Comparison of ENCODE assay signal across 20 cellular contexts in genomic region chr9:131494296-131494870, GRCh38. TPM values are rescaled to one million over a fixed set of nuclear protein-coding genes. Genes with fewer than 3 reads are reported as not detected.
A peak's percentile ranks its signal among the peaks of the same experiment; 100 is the strongest.
DNase-seq lines count a peak whose midpoint lies in the region; ATAC-seq, FAIRE-seq and TF ChIP-seq lines count a peak whose summit lies in the region.
"Had no signal": no experiment of that assay in that cellular context is flagged by ENCODE, and none has a peak within 500 bp of the region (broad histone marks: within the 10 kb centered on the region; RNA-seq: fewer than 3 reads in every experiment).

No MANE protein-coding gene starts in this region.

- no peak overlapping the region for H2AFZ ChIP-seq in GM12878 (ENCODE audit: control insufficient read depth, low read depth, low read length)

- H3K27ac ChIP-seq in HEK293 (ENCODE audit: extremely low read depth, low read depth, low read length) (no peak overlapping the region), GM12878 (ENCODE audit: control insufficient read depth, insufficient read depth) (no peak overlapping the region), suprapubic skin (no peak overlapping the region), thyroid gland (no peak overlapping the region)
- H3K27ac ChIP-seq: A549, C4-2B, HL-60 had no signal

- no peaks in the 10 kb centered on the region for H3K9me3 Mint-ChIP-seq in nephron progenitor cell
- H3K9me3 Mint-ChIP-seq: CD4-positive, alpha-beta memory T cell had no signal

- SMC1A ChIA-PET in GM12878 (lab: Charles Lee; ENCODE audit: uncharacterized antibody, unreplicated experiment), result no interaction called here

- no peaks in the 10 kb centered on the region for H3K27me3 ChIP-seq in GM12878 (replicated peaks in 1 of 2; ENCODE audit: control insufficient read depth in 2 of 2, insufficient read depth in 2 of 2, low read length in 1 of 2)
- no peaks in the 10 kb centered on the region for H3K27me3 ChIP-seq in suprapubic skin
- H3K27me3 ChIP-seq in thyroid gland, result no peaks in the 10 kb centered on the region
- H3K27me3 ChIP-seq: BE2C had no signal

- H3K27me3 Mint-ChIP-seq in nephron progenitor cell (ENCODE audit: low read depth, poor library complexity), result peaks cover 3% of the 10 kb centered on the region
- H3K27me3 Mint-ChIP-seq: CD4-positive, alpha-beta memory T cell had no signal

- TF ChIP-seq POLR2A in GM12878 (IDR thresholded peaks at IDR 0.05; ENCODE audit: low read depth, low read length), result 0 out of 2 replicates have a peak, but pooled peaks have one; percentile 9
- no peak for TF ChIP-seq POLR2A in erythroblast (IDR thresholded peaks at IDR 0.05; ENCODE audit: low read length)
- TF ChIP-seq POLR2A in suprapubic skin (IDR thresholded peaks at IDR 0.05), result no peak
- no peak for TF ChIP-seq POLR2A in thyroid gland (IDR thresholded peaks at IDR 0.05)

- H3K36me3 ChIP-seq in HEK293 (ENCODE audit: control insufficient read depth in 2 of 2, insufficient read depth in 1 of 2, low read length in 2 of 2) (peaks cover 30 to 100% of the 10 kb centered on the region in 2 experiments), GM12878 (ENCODE audit: control insufficient read depth in 2 of 2, insufficient read depth in 2 of 2, low read length in 1 of 2) (peaks cover 43 to 66% of the 10 kb centered on the region in 2 experiments), suprapubic skin (peaks cover 99% of the 10 kb centered on the region), thyroid gland (peaks cover 85 to 92% of the 10 kb centered on the region in 2 donors)

- 96% methylated on average over 22 of the region's 22 CpGs for WGBS in GM12878 (ENCODE audit: insufficient coverage, insufficient replicate concordance, low lambda C conversion rate, missing lambda C conversion rate)
- 93% methylated on average over 12 of the region's 22 CpGs for WGBS in suprapubic skin
- WGBS in thyroid gland, 2 donors, result 94 to 99% methylated on average over 20 to 21 of the region's 22 CpGs

- no peaks in the 10 kb centered on the region for H3K79me2 ChIP-seq in GM12878 (ENCODE audit: control insufficient read depth, insufficient read depth, low read length)

- peaks cover 82% of the 10 kb centered on the region for H3K36me3 Mint-ChIP-seq in nephron progenitor cell (ENCODE audit: low read depth)

- CTCF ChIA-PET in HEK293 (lab: Yijun Ruan, JAX), result no interaction called here
- CTCF ChIA-PET in GM12878 (lab: Yijun Ruan, JAX), result no interaction called here

- DNase-seq in GM12878 (ENCODE audit: low read depth, low spot score), result no peak
- no peak for DNase-seq in nephron progenitor cell
- no peak for DNase-seq in erythroblast (lab: John Stamatoyannopoulos, UW)
- DNase-seq in DMS53 (lab: John Stamatoyannopoulos, UW), result no peak
- no peak for DNase-seq in suprapubic skin (ENCODE audit: low spot score in 2 of 2)
- DNase-seq in thyroid gland, result no peak
- DNase-seq: BE2C, DMS153, DND-41, GDM1, HCEC 1CT had no signal

- RAD21 ChIA-PET in GM12878 (lab: Charles Lee; ENCODE audit: unreplicated experiment), result no interaction called here

- in situ Hi-C loops in GM12878 (cut with MboI), result no loop called here

- H4K20me1 ChIP-seq in GM12878 (ENCODE audit: control insufficient read depth, insufficient read depth), result no peaks in the 10 kb centered on the region

- no peak overlapping the region for H3K4me3 Mint-ChIP-seq in nephron progenitor cell
- H3K4me3 Mint-ChIP-seq: CD4-positive, alpha-beta memory T cell had no signal

- intact Hi-C loops in GM12878 (cut with micrococcal nuclease; ENCODE audit: unreplicated experiment) (no loop called here), thyroid gland (cut with DNase I) (no loop called here)

- no peak for TF ChIP-seq RAD21 in GM12878 (IDR thresholded peaks at IDR 0.05; ENCODE audit: insufficient read depth, low read depth, low read length)

- H3K4me2 ChIP-seq in GM12878 (ENCODE audit: control insufficient read depth, insufficient read depth), result no peak overlapping the region
- H3K4me2 ChIP-seq: A549 had no signal

- H3K9me3 ChIP-seq in HEK293 (ENCODE audit: control insufficient read depth, insufficient read depth, low read depth, low read length) (no peaks in the 10 kb centered on the region), GM12878 (replicated peaks; ENCODE audit: control insufficient read depth, insufficient read depth, low read length) (no peaks in the 10 kb centered on the region), suprapubic skin (no peaks in the 10 kb centered on the region), thyroid gland (no peaks in the 10 kb centered on the region)
- H3K9me3 ChIP-seq: A549, BE2C had no signal

- H3K4me1 Mint-ChIP-seq in nephron progenitor cell, result peaks cover 13% of the 10 kb centered on the region

- POLR2A ChIA-PET in HEK293 (lab: Yijun Ruan, JAX) (no interaction called here), GM12878 (lab: Charles Lee) (no interaction called here)

- no peak overlapping the region for H3K4me3 ChIP-seq in HEK293 (ENCODE audit: low read depth, low read length)
- no peak overlapping the region for H3K4me3 ChIP-seq in GM12878
- H3K4me3 ChIP-seq in suprapubic skin, result no peak overlapping the region
- no peak overlapping the region for H3K4me3 ChIP-seq in thyroid gland (replicated peaks in 1 of 3)
- H3K4me3 ChIP-seq: A549 had no signal

- no peak overlapping the region for H3K9ac ChIP-seq in GM12878 (ENCODE audit: control insufficient read depth, insufficient read depth, low read length)

- TF ChIP-seq EP300 in GM12878 (IDR thresholded peaks at IDR 0.05; ENCODE audit: borderline replicate concordance in 1 of 2, control insufficient read depth in 1 of 2, low read depth in 2 of 2, low read length in 2 of 2) (no peak), suprapubic skin (IDR thresholded peaks at IDR 0.05) (no peak)

- no peak for ATAC-seq in GM12878
- ATAC-seq: A549 had no signal

- TF ChIP-seq CTCF in HEK293 (tag by site-specific recombination; IDR thresholded peaks at IDR 0.05), result no peak
- TF ChIP-seq CTCF in GM12878 (IDR thresholded peaks at IDR 0.05 in 2 of 3, conservative IDR thresholded peaks at IDR 0.05 in 1 of 3; ENCODE audit: control insufficient read depth in 2 of 3, extremely low read depth in 1 of 3, insufficient read depth in 1 of 3, low read depth in 3 of 3, low read length in 3 of 3), result no peak
- TF ChIP-seq CTCF in nephron progenitor cell (IDR thresholded peaks at IDR 0.05), result no peak
- no peak for TF ChIP-seq CTCF in suprapubic skin (IDR thresholded peaks at IDR 0.05)
- no peak for TF ChIP-seq CTCF in thyroid gland (IDR thresholded peaks at IDR 0.05)

- peak overlapping the region; percentile 82 for H3K27ac Mint-ChIP-seq in nephron progenitor cell

- FAIRE-seq in GM12878 (lab: Jason Lieb, UNC), result no peak
- FAIRE-seq: A549, D721Med, GM19239, H1 had no signal

- no peaks in the 10 kb centered on the region for H3K4me1 ChIP-seq in HEK293 (ENCODE audit: control insufficient read depth, insufficient read depth, low read length)
- H3K4me1 ChIP-seq in GM12878 (ENCODE audit: control insufficient read depth, insufficient read depth, low read length), result no peaks in the 10 kb centered on the region
- no peaks in the 10 kb centered on the region for H3K4me1 ChIP-seq in suprapubic skin
- H3K4me1 ChIP-seq in thyroid gland, result no peaks in the 10 kb centered on the region
- H3K4me1 ChIP-seq: A549, BE2C had no signal

- no TSS peak for BruUV-seq in GM12878 (replicated peaks; lab: Mats Ljungman, UMichigan)

RNA-seq across cellular contexts. Expression of gene POMT1, which starts 8.3 kb away (rescaled TPM):
- total RNA-seq in GM12878 (2013; cell fraction: nucleolus; rRNA removed), result 60.0 and 65.0 TPM in 2 replicates
- total RNA-seq in GM12878 (2014; rRNA removed) (13.9 and 16.4 TPM in 2 replicates), GM12878 (2014; rRNA removed; fragmentation: Illumina TruSeq; extraction: Trizol) (8.3 and 8.4 TPM in 2 replicates), GM12878 (2021) (16.1 and 19.2 TPM in 2 replicates), suprapubic skin (10 to 100 TPM; 16.6 to 62.0 (median 34.1) TPM), thyroid gland (10 to 100 TPM; 21.8 to 51.0 (median 33.9) TPM)
- 14.9 TPM for polyA plus RNA-seq in GM12878 (2011; ENCODE audit: low read depth)
- polyA plus RNA-seq in GM12878 (2011; rRNA removed) (8.3 and 12.7 TPM in 2 replicates), GM12878 (2014; fragmentation: Illumina TruSeq; extraction: Trizol) (5.1 and 9.1 TPM in 2 replicates), GM12878 (2014; fragmentation: Nextera tagmentation; extraction: Ambion mirVana) (1 to 10 TPM; 1.2 to 2.2 TPM), GM12878 (2014; rRNA removed) (15.8 and 20.7 TPM in 2 replicates), GM12878 (2016; fragmentation: Nextera tagmentation; extraction: Ambion mirVana) (10 to 100 TPM; 12.5 to 12.7 TPM)
- polyA plus RNA-seq in GM12878 (2011; cell fraction: cytosol; rRNA removed), result 14.3 and 17.0 TPM in 2 replicates
- polyA plus RNA-seq in GM12878 (2011; cell fraction: nucleus; rRNA removed), result 117 and 118 TPM in 2 replicates
- polyA plus RNA-seq in GM12878 (2012), result 21.9 and 23.3 TPM in 2 replicates
- polyA minus RNA-seq in GM12878 (2011; rRNA and poly(A)+ RNA removed), result 6.1 and 9.9 TPM in 2 replicates
- 5.9 and 7.7 TPM in 2 replicates for polyA minus RNA-seq in GM12878 (2011; cell fraction: cytosol; rRNA and poly(A)+ RNA removed)
- polyA minus RNA-seq in GM12878 (2011; cell fraction: nucleus; rRNA and poly(A)+ RNA removed), result 9.8 and 14.5 TPM in 2 replicates

RNA-seq across cellular contexts. Expression of gene UCK1, which starts 36.7 kb away (rescaled TPM):
- total RNA-seq in GM12878 (2013; cell fraction: nucleolus; rRNA removed), result 8.9 and 11.8 TPM in 2 replicates
- total RNA-seq in GM12878 (2014; rRNA removed), result 19.0 and 20.8 TPM in 2 replicates
- total RNA-seq in GM12878 (2014; rRNA removed; fragmentation: Illumina TruSeq; extraction: Trizol), result 10.0 and 12.8 TPM in 2 replicates
- 19.2 and 20.6 TPM in 2 replicates for total RNA-seq in GM12878 (2021)
- 10.3 TPM for polyA plus RNA-seq in GM12878 (2011; ENCODE audit: low read depth)
- 12.1 and 16.7 TPM in 2 replicates for polyA plus RNA-seq in GM12878 (2011; rRNA removed)
- polyA plus RNA-seq in GM12878 (2011; cell fraction: cytosol; rRNA removed), result 21.3 and 26.1 TPM in 2 replicates
- polyA plus RNA-seq in GM12878 (2011; cell fraction: nucleus; rRNA removed), result 30.5 and 35.2 TPM in 2 replicates
- polyA plus RNA-seq in GM12878 (2012), result 13.5 and 15.4 TPM in 2 replicates
- 8.6 and 10.9 TPM in 2 replicates for polyA plus RNA-seq in GM12878 (2014; fragmentation: Illumina TruSeq; extraction: Trizol)
- polyA plus RNA-seq in GM12878 (2014; fragmentation: Nextera tagmentation; extraction: Ambion mirVana), result under 1 TPM; 0.31 to 0.88 TPM
- polyA plus RNA-seq in GM12878 (2014; rRNA removed), result 27.0 and 36.8 TPM in 2 replicates
- 10 to 100 TPM; 24.0 to 24.3 TPM for polyA plus RNA-seq in GM12878 (2016; fragmentation: Nextera tagmentation; extraction: Ambion mirVana)
- 9.4 and 13.1 TPM in 2 replicates for polyA minus RNA-seq in GM12878 (2011; rRNA and poly(A)+ RNA removed)
- polyA minus RNA-seq in GM12878 (2011; cell fraction: cytosol; rRNA and poly(A)+ RNA removed), result 8.5 and 12.4 TPM in 2 replicates
- 11.6 and 19.9 TPM in 2 replicates for polyA minus RNA-seq in GM12878 (2011; cell fraction: nucleus; rRNA and poly(A)+ RNA removed)
- 10 to 100 TPM; 20.0 to 28.0 (median 26.6) TPM for total RNA-seq in suprapubic skin
- total RNA-seq in thyroid gland, result 10 to 100 TPM; 39.3 to 57.0 (median 49.3) TPM

RNA-seq across cellular contexts. Expression of gene PRRT1B, which starts 50.9 kb away (rescaled TPM):
- not detected in 2 replicates for total RNA-seq in GM12878 (2013; cell fraction: nucleolus; rRNA removed)
- total RNA-seq in GM12878 (2014; rRNA removed) (not detected in 2 replicates), GM12878 (2014; rRNA removed; fragmentation: Illumina TruSeq; extraction: Trizol) (not detected in 2 replicates), GM12878 (2021) (not detected in 2 replicates), suprapubic skin (not detected), thyroid gland (not detected)
- not detected for polyA plus RNA-seq in GM12878 (2011; ENCODE audit: low read depth)
- polyA plus RNA-seq in GM12878 (2011; rRNA removed) (not detected in 2 replicates), GM12878 (2014; fragmentation: Illumina TruSeq; extraction: Trizol) (not detected in 2 replicates), GM12878 (2014; fragmentation: Nextera tagmentation; extraction: Ambion mirVana) (not detected), GM12878 (2014; rRNA removed) (not detected in 2 replicates), GM12878 (2016; fragmentation: Nextera tagmentation; extraction: Ambion mirVana) (not detected)
- not detected in 2 replicates for polyA plus RNA-seq in GM12878 (2011; cell fraction: cytosol; rRNA removed)
- not detected in 2 replicates for polyA plus RNA-seq in GM12878 (2011; cell fraction: nucleus; rRNA removed)
- polyA plus RNA-seq in GM12878 (2012), result not detected in 2 replicates
- not detected in 2 replicates for polyA minus RNA-seq in GM12878 (2011; rRNA and poly(A)+ RNA removed)
- not detected in 2 replicates for polyA minus RNA-seq in GM12878 (2011; cell fraction: cytosol; rRNA and poly(A)+ RNA removed)
- polyA minus RNA-seq in GM12878 (2011; cell fraction: nucleus; rRNA and poly(A)+ RNA removed), result not detected in 2 replicates
- total RNA-seq: CD4-positive, alpha-beta memory T cell had no signal
- polyA plus RNA-seq: AG04450; CD4-positive, alpha-beta memory T cell had no signal
